In genomic region chr2:170145191-170145590, GRCh38 we compare ENCODE assay signal across 1 cellular context.
TF ChIP-seq lines count a peak whose summit lies in the region.

No MANE protein-coding gene starts in this region.

TF ChIP-seq in GM23338, 12 proteins besides CTCF, POLR2A, EP300 and RAD21 (continued from another document):
- TF ChIP-seq ZNF462 (CRISPR knock-in tag; IDR thresholded peaks at IDR 0.05) = no peak
- TF ChIP-seq EZH2 (IDR thresholded peaks at IDR 0.05; ENCODE audit: low read depth, unreplicated experiment) = no peak
- TF ChIP-seq ETS1 (IDR thresholded peaks at IDR 0.05) = no peak
- TF ChIP-seq REST (IDR thresholded peaks at IDR 0.05; ENCODE audit: unreplicated experiment) = no peak
- no peak for TF ChIP-seq POLR2AphosphoS5 (IDR thresholded peaks at IDR 0.05; ENCODE audit: low read depth)
- TF ChIP-seq EZH2phosphoT487 (IDR thresholded peaks at IDR 0.05; ENCODE audit: unreplicated experiment) = no peak
- no peak for TF ChIP-seq ZNF114 (CRISPR knock-in tag; IDR thresholded peaks at IDR 0.05)
